23 cellular contexts compared by ENCODE assay signal in genomic region chr16:46875243-46875642, GRCh38.
"Had no signal": no experiment of that assay in that cellular context is flagged by ENCODE, and none has a peak within 500 bp of the region (broad histone marks: within the 10 kb centered on the region; RNA-seq: fewer than 3 reads in every experiment).

No MANE protein-coding gene starts in this region.

- ATAC-seq: natural killer cell; right cardiac atrium; stimulated activated effector memory CD8-positive, alpha-beta T cell treated with anti-CD3 and anti-CD28 coated beads, Interleukin-12 subunit alpha, Interleukin-12 subunit beta, amount 100 ng/mL, for 72 hours had no signal

- H3K27me3 ChIP-seq: neural progenitor cell, neutrophil, spleen, transverse colon, upper lobe of left lung, vagina had no signal

- H3K36me3 ChIP-seq: left ventricle myocardium inferior, neural progenitor cell, neutrophil, sigmoid colon, spleen, transverse colon, upper lobe of left lung, vagina had no signal

- H3K4me2 ChIP-seq: neural progenitor cell had no signal

- H3K9ac ChIP-seq: neural progenitor cell, parathyroid adenoma had no signal

- FAIRE-seq: small intestine had no signal

- H3K4me3 ChIP-seq: left ventricle myocardium inferior, lung, neural progenitor cell, sigmoid colon, spleen, transverse colon, upper lobe of left lung, vagina had no signal

- H3K79me2 ChIP-seq: parathyroid adenoma had no signal

- H2AFZ ChIP-seq: neural progenitor cell, parathyroid adenoma had no signal

- DNase-seq: islet precursor cell; left ventricle myocardium inferior; mesendoderm; naive B cell; natural killer cell; nephron progenitor cell; occipital lobe; retina; right cardiac atrium; sigmoid colon; small intestine; spleen; stimulated activated CD4-positive, alpha-beta T cell treated with anti-CD3 and anti-CD28 coated beads, Interleukin-4, amount 100 ng/mL, for 24 hours; stimulated activated naive CD4-positive, alpha-beta T cell; substantia nigra; transverse colon; upper lobe of left lung had no signal

- H3K9me3 ChIP-seq: left ventricle myocardium inferior, neutrophil, sigmoid colon, spleen, transverse colon, upper lobe of left lung, vagina had no signal

- H3K27ac ChIP-seq: left ventricle myocardium inferior, neural progenitor cell, neutrophil, parathyroid adenoma, sigmoid colon, spleen, transverse colon, upper lobe of left lung, vagina had no signal

- H3K4me1 ChIP-seq: neural progenitor cell, sigmoid colon, vagina had no signal
